In the genomic region with DNA sequence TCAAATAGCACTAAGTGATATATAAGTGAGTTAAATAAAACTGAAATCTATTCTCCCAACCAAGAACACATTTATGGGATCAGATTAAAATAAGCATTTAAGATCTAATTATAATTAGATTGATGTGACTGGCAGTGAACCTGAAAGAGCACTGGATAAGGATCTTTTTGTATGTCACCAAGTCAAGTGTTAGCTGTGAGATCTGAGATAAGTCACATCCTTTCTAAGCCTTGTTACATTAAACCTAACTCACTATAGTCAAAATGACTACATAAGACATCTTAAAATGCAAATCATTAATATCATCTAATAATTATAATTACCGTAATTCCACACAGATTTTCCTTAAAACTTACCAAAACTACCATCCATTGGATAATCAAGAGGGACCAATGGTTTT, we compare ENCODE assay signal across 10 cellular contexts. TPM values are rescaled to one million over a fixed set of nuclear protein-coding genes. Genes with fewer than 3 reads are reported as not detected.
DNase-seq lines count a peak whose midpoint lies in the region; ATAC-seq and TF ChIP-seq lines count a peak whose summit lies in the region.
"Had no signal": no experiment of that assay in that cellular context is flagged by ENCODE, and none has a peak within 500 bp of the region (broad histone marks: within the 10 kb centered on the region; RNA-seq: fewer than 3 reads in every experiment).

No MANE protein-coding gene starts in this region.

- H3K4me3 ChIP-seq in breast epithelium = no peak overlapping the region
- H3K4me3 ChIP-seq in SK-N-MC = peak overlapping the region; percentile 89
- peak overlapping the region; percentile 80 for H3K4me3 ChIP-seq in epithelial cell of esophagus (ENCODE audit: low read length)

- peak overlapping the region; percentile 87 for H3K9ac ChIP-seq in SK-N-MC (ENCODE audit: insufficient read length)

- no peak for ATAC-seq in stimulated activated effector memory CD8-positive, alpha-beta T cell treated with anti-CD3 and anti-CD28 coated beads, Interleukin-12 subunit alpha, Interleukin-12 subunit beta, amount 100 ng/mL, for 72 hours
- ATAC-seq in HG02970 (IDR thresholded peaks at IDR 0.05; ENCODE audit: low FRiP score, unreplicated experiment) (no peak), GM18505 (IDR thresholded peaks at IDR 0.05; ENCODE audit: unreplicated experiment) (no peak), HG02623 (IDR thresholded peaks at IDR 0.05; ENCODE audit: unreplicated experiment) (no peak)

- H3K36me3 ChIP-seq in breast epithelium (no peaks in the 10 kb centered on the region), SK-N-MC (ENCODE audit: insufficient read depth, low read length) (peaks cover 55% of the 10 kb centered on the region)

- TF ChIP-seq POLR2A in breast epithelium (IDR thresholded peaks at IDR 0.05) (no peak), GM18505 (IDR thresholded peaks at IDR 0.05; ENCODE audit: borderline replicate concordance, extremely low read depth, insufficient read depth, insufficient read length) (no peak)

- H3K27me3 Mint-ChIP-seq in MCF 10A (ENCODE audit: insufficient read depth, unreplicated experiment) = no peaks in the 10 kb centered on the region

- BruUV-seq in MCF 10A (replicated peaks; lab: Mats Ljungman, UMichigan) = no TSS peak

- DNase-seq in MCF 10A (ENCODE audit: unreplicated experiment) (no peak), breast epithelium (ENCODE audit: low spot score in 2 of 2) (no peak), SK-N-MC (ENCODE audit: low read depth, low spot score) (no peak), epithelial cell of esophagus (ENCODE audit: low read depth) (no peak)
- DNase-seq in stimulated activated effector memory CD8-positive, alpha-beta T cell treated with anti-CD3 and anti-CD28 coated beads, Interleukin-12 subunit alpha, Interleukin-12 subunit beta, amount 100 ng/mL, for 72 hours (ENCODE audit: low spot score in 2 of 2) = no peak
- DNase-seq: NCI-H187 treated with DMSO at 0.1 percent for 48 hours, nucleus accumbens had no signal

- no peak for TF ChIP-seq CTCF in MCF 10A (IDR thresholded peaks at IDR 0.05; ENCODE audit: unreplicated experiment)
- TF ChIP-seq CTCF in breast epithelium (IDR thresholded peaks at IDR 0.05) = no peak
- no peak for TF ChIP-seq CTCF in epithelial cell of esophagus (IDR thresholded peaks at IDR 0.05; ENCODE audit: insufficient read depth, low read depth, low read length, missing control alignments)

- peaks cover 20% of the 10 kb centered on the region for H3K36me3 Mint-ChIP-seq in MCF 10A (ENCODE audit: insufficient read depth, unreplicated experiment)
- peaks cover 66% of the 10 kb centered on the region for H3K36me3 Mint-ChIP-seq in stimulated activated effector memory CD8-positive, alpha-beta T cell treated with anti-CD3 and anti-CD28 coated beads, Interleukin-12 subunit alpha, Interleukin-12 subunit beta, amount 100 ng/mL, for 72 hours

- intact Hi-C loops in MCF 10A (cut with micrococcal nuclease) = no loop called here
- intact Hi-C loops in breast epithelium (cut with DNase I; ENCODE audit: low total_unique reads) = no loop called here

- H3K4me1 ChIP-seq in breast epithelium = peaks cover 0 to 5% of the 10 kb centered on the region in 2 donors

- peaks cover 19% of the 10 kb centered on the region for H3K4me1 Mint-ChIP-seq in MCF 10A (ENCODE audit: insufficient read depth, unreplicated experiment)
- peaks cover 8% of the 10 kb centered on the region for H3K4me1 Mint-ChIP-seq in stimulated activated effector memory CD8-positive, alpha-beta T cell treated with anti-CD3 and anti-CD28 coated beads, Interleukin-12 subunit alpha, Interleukin-12 subunit beta, amount 100 ng/mL, for 72 hours

- H3K9me3 Mint-ChIP-seq in MCF 10A (ENCODE audit: unreplicated experiment) = no peaks in the 10 kb centered on the region
- H3K9me3 Mint-ChIP-seq in stimulated activated effector memory CD8-positive, alpha-beta T cell treated with anti-CD3 and anti-CD28 coated beads, Interleukin-12 subunit alpha, Interleukin-12 subunit beta, amount 100 ng/mL, for 72 hours = no peaks in the 10 kb centered on the region

- POLR2A ChIA-PET in MCF 10A (lab: Yijun Ruan, JAX) = interaction anchor here (0.9 to 4.9 kb wide), 5 partner anchors 11 to 125 kb away, joined by 3 to 31 read pairs (median 6); partner anchors contain the start of genes ANXA5 and EXOSC9

- no peak overlapping the region for H3K27ac Mint-ChIP-seq in MCF 10A (ENCODE audit: low read depth, unreplicated experiment)
- no peak overlapping the region for H3K27ac Mint-ChIP-seq in stimulated activated effector memory CD8-positive, alpha-beta T cell treated with anti-CD3 and anti-CD28 coated beads, Interleukin-12 subunit alpha, Interleukin-12 subunit beta, amount 100 ng/mL, for 72 hours

- no peaks in the 10 kb centered on the region for H3K27me3 ChIP-seq in breast epithelium

- H3K27ac ChIP-seq in breast epithelium (no peak overlapping the region), SK-N-MC (no peak overlapping the region)

- CTCF ChIA-PET in MCF 10A (lab: Yijun Ruan, JAX) = interaction anchor here (0.6 kb wide), 1 partner anchor 9 kb away, joined by 3 read pairs; no protein-coding TSS in a partner anchor

- H3K9me3 ChIP-seq in breast epithelium (no peaks in the 10 kb centered on the region), SK-N-MC (ENCODE audit: low read depth, low read length) (no peaks in the 10 kb centered on the region)

- H3K4me3 Mint-ChIP-seq in MCF 10A (ENCODE audit: unreplicated experiment) = peak overlapping the region; percentile 82
- H3K4me3 Mint-ChIP-seq in stimulated activated effector memory CD8-positive, alpha-beta T cell treated with anti-CD3 and anti-CD28 coated beads, Interleukin-12 subunit alpha, Interleukin-12 subunit beta, amount 100 ng/mL, for 72 hours = peak overlapping the region; percentile 86

RNA-seq across cellular contexts. Expression of gene CCNA2, which starts 1.6 kb away (rescaled TPM):
- total RNA-seq in MCF 10A (2022) (12.1 and 22.0 TPM in 2 replicates), breast epithelium (1 to 10 TPM; 1.3 to 3.8 (median 1.8) TPM)

RNA-seq across cellular contexts. Expression of gene EXOSC9, which starts 20.9 kb away (rescaled TPM):
- 29.2 and 30.9 TPM in 2 replicates for total RNA-seq in MCF 10A (2022)
- total RNA-seq in breast epithelium = 10 to 100 TPM; 23.4 to 27.2 (median 25.2) TPM

RNA-seq across cellular contexts. Expression of gene BBS7, which starts 48.2 kb away (rescaled TPM):
- total RNA-seq in MCF 10A (2022) = 22.1 and 25.5 TPM in 2 replicates
- 10 to 100 TPM; 12.5 to 16.0 (median 14.7) TPM for total RNA-seq in breast epithelium

RNA-seq across cellular contexts. Expression of gene SMIM43, which starts 57.1 kb away (rescaled TPM):
- total RNA-seq in MCF 10A (2022) (not detected in 2 replicates), breast epithelium (not detected)

Comparison
In these comparisons a context has a peak if more than half of its experiments do, and no peak if none do; other contexts are left out.
1. H3K4me3 ChIP-seq: peak in SK-N-MC (single experiment) and epithelial cell of esophagus (single experiment); none in breast epithelium (0 of 3).